In the genomic region with DNA sequence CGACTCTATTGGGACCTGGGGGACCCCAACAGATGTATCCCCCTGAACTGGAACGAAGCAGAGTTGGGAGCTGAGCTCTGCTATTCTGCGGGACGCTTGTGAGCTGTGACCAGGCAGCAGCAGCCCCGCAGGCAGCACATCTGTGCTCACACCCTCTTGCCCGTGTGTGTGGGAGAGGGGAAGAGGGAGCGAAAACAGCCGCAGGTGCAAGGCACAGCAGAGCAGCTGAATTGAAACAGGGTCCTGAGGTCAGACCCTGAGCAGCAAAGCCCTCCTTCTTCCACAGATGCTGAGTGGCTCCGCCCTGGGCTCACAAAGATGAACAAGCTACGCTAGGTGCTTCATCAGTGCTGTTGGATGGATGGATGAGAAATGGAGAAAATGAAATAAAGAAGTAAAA, we compare ENCODE assay signal across 23 cellular contexts.
"Had no signal": no experiment of that assay in that cellular context is flagged by ENCODE, and none has a peak within 500 bp of the region (broad histone marks: within the 10 kb centered on the region; RNA-seq: fewer than 3 reads in every experiment).

No MANE protein-coding gene starts in this region.

- H3K9me3 ChIP-seq: heart left ventricle, pancreas, prostate gland, upper lobe of left lung, vagina had no signal

- H3K4me3 ChIP-seq: heart left ventricle, pancreas, prostate gland, skin epidermis, upper lobe of left lung, vagina had no signal

- H3K27ac ChIP-seq: foreskin keratinocyte, heart left ventricle, pancreas, prostate gland, skin epidermis, upper lobe of left lung, vagina had no signal

- DNase-seq: activated B cell treated with CpG ODN at 0.5 μM for 24 hours; activated CD8-positive, alpha-beta memory T cell treated with anti-CD3 and anti-CD28 coated beads, Interleukin-2, amount 10 ng/mL, durations not matched to agents 7 days and 5 days; activated CD8-positive, alpha-beta T cell treated with anti-CD3 and anti-CD28 coated beads, Interleukin-2, amount 10 ng/mL, durations not matched to agents 7 days and 5 days; activated T-cell treated with anti-CD3 and anti-CD28 coated beads, Interleukin-2, amount 50 U/mL, for 48 hours; anterior cingulate cortex; endodermal cell; heart left ventricle; hypothalamus; midbrain; naive thymus-derived CD4-positive, alpha-beta T cell; nucleus accumbens; retina; stimulated activated CD4-positive, alpha-beta T cell treated with anti-CD3 and anti-CD28 coated beads, Interleukin-4, amount 100 ng/mL, for 24 hours; stimulated activated naive CD8-positive, alpha-beta T cell treated with anti-CD3 and anti-CD28 coated beads, Interleukin-15, amount 100 ng/mL, for 72 hours; upper lobe of left lung had no signal

- H3K36me3 ChIP-seq: heart left ventricle, pancreas, prostate gland, upper lobe of left lung, vagina had no signal

- ATAC-seq: activated CD8-positive, alpha-beta memory T cell treated with anti-CD3 and anti-CD28 coated beads, Interleukin-2, amount 10 ng/mL, durations not matched to agents 7 days and 5 days; activated CD8-positive, alpha-beta T cell treated with anti-CD3 and anti-CD28 coated beads, Interleukin-2, amount 10 ng/mL, durations not matched to agents 7 days and 5 days; esophagus mucosa; heart left ventricle; naive thymus-derived CD4-positive, alpha-beta T cell; sciatic nerve; stimulated activated memory B cell treated with anti-CD40 and anti-IgM and Interleukin-4, amounts not matched to agents 10 μg/mL and 1 μg/mL and 100 μg/mL, for 72 hours; stimulated activated naive CD8-positive, alpha-beta T cell treated with anti-CD3 and anti-CD28 coated beads, Interleukin-15, amount 100 ng/mL, for 72 hours had no signal

- H3K4me1 ChIP-seq: heart left ventricle, pancreas, prostate gland, upper lobe of left lung, vagina had no signal

- H3K27me3 ChIP-seq: foreskin keratinocyte, heart left ventricle, pancreas, upper lobe of left lung, vagina had no signal
